8 cellular contexts compared by ENCODE assay signal in the genomic region with DNA sequence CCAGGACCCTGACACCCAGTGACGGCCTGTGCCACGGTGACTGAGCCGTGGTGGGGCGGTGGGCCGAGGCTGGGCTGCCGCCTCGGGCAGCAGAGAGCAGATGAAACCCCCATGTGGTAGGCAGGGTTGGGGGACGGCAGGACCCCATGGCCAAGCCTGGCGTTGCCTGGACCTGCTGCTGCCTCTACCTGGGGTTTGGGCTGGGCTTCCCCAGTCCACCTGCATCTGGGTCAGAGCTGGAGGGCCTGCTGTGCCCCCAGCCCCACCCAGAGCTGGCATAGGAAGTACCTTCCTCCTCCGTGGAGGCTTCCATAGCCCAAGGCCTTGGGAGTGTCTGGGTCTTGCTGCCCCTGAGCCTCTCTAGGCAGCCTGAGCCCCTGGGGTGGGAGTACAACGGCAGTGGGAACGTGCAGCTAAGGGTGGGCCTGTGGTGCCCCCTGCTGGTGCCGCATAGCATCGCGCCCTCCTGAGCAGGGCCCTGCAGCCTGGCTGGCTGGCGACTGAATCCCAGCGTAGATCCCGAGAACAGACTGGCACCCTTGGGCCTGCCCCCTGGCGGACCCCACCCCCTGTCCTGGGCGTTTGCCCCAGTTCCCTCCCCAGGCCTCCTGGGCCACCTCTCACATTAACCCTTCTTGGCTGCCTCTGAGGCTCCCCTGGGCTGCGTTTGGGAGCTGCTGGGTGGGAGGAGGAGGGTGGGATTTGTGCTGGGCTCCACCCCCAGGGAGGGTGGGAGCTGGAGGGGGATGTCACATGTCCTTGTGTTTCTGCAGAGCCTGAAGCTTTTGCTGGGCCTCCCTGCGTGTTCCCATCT. TPM values are rescaled to one million over a fixed set of nuclear protein-coding genes. Genes with fewer than 3 reads are reported as not detected.
DNase-seq lines count a peak whose midpoint lies in the region; ATAC-seq and TF ChIP-seq lines count a peak whose summit lies in the region.

No MANE protein-coding gene starts in this region.

- intact Hi-C loops in heart right ventricle (cut with DNase I) = loop anchor here in 8 of 10 donors (1.0 to 10.0 kb wide), 12 partner anchors 44 to 346 kb away; a partner anchor contains a TSS

- H3K27me3 ChIP-seq in adipocyte (replicated peaks; ENCODE audit: control insufficient read depth, insufficient read depth, low read length) (no peaks in the 10 kb centered on the region), heart right ventricle (no peaks in the 10 kb centered on the region)

- no peak overlapping the region for H3K27ac Mint-ChIP-seq in progenitor cell of endocrine pancreas

- H3K4me1 Mint-ChIP-seq in progenitor cell of endocrine pancreas (ENCODE audit: low read depth) = no peaks in the 10 kb centered on the region

- H3K4me1 ChIP-seq in adipocyte (ENCODE audit: control insufficient read depth, insufficient read depth, low read length) = peaks cover 42% of the 10 kb centered on the region
- H3K4me1 ChIP-seq in heart right ventricle = peaks cover 28 to 58% (median 46%) of the 10 kb centered on the region in 9 donors

- H3K9me3 ChIP-seq in adipocyte (ENCODE audit: control insufficient read depth, low read length) (no peaks in the 10 kb centered on the region), heart right ventricle (no peaks in the 10 kb centered on the region)

- 35 to 38% methylated on average over 22 of the region's 22 CpGs for WGBS in heart right ventricle, 2 donors

- peak overlapping the region in 4 of 10 donors; percentile 9 to 52 (median 26) for H3K27ac ChIP-seq in heart right ventricle

- H3K4me3 Mint-ChIP-seq in progenitor cell of endocrine pancreas (ENCODE audit: low read depth) = peak overlapping the region; percentile 19

- peak; percentile 93 to 99 (median 99) for TF ChIP-seq CTCF in heart right ventricle (IDR thresholded peaks at IDR 0.05)
- peak; percentile 99 for TF ChIP-seq CTCF in progenitor cell of endocrine pancreas (IDR thresholded peaks at IDR 0.05; ENCODE audit: unreplicated experiment)

- no peaks in the 10 kb centered on the region for H3K9me3 Mint-ChIP-seq in progenitor cell of endocrine pancreas (ENCODE audit: low read depth)

- peak; percentile 44 for DNase-seq in SKM-1 treated with dmso at 0.1 percent for 144 hours (lab: John Stamatoyannopoulos, UW; ENCODE audit: unreplicated experiment)
- DNase-seq in SKM-1 (lab: John Stamatoyannopoulos, UW; ENCODE audit: unreplicated experiment) = no peak
- DNase-seq in MV-4-11 (lab: John Stamatoyannopoulos, UW) = peak; percentile 53
- peak; percentile 69 for DNase-seq in T follicular helper cell (ENCODE audit: low read depth)
- peak; percentile 86 for DNase-seq in adipocyte (ENCODE audit: low read depth)
- DNase-seq in heart right ventricle = peak; percentile 85 to 87
- peak; percentile 90 for DNase-seq in progenitor cell of endocrine pancreas (ENCODE audit: low spot score, unreplicated experiment)
- peak; percentile 84 for DNase-seq in ureter (ENCODE audit: low spot score)

- H3K4me3 ChIP-seq in adipocyte (ENCODE audit: low read length) = no peak overlapping the region
- H3K4me3 ChIP-seq in heart right ventricle = peak overlapping the region in 5 of 10 donors; percentile 37 to 46 (median 40)

- ATAC-seq in heart right ventricle = peak; percentile 81 to 93 (median 86)

- H3K36me3 Mint-ChIP-seq in progenitor cell of endocrine pancreas (ENCODE audit: insufficient read depth) = peaks cover 3% of the 10 kb centered on the region

- H3K9ac ChIP-seq in adipocyte (ENCODE audit: low read length) = peak overlapping the region; percentile 7

- H3K27me3 Mint-ChIP-seq in progenitor cell of endocrine pancreas = no peaks in the 10 kb centered on the region

- H3K36me3 ChIP-seq in adipocyte (ENCODE audit: control insufficient read depth, insufficient read depth, low read length, severe bottlenecking) (peaks cover 8% of the 10 kb centered on the region), heart right ventricle (peaks cover 0 to 25% (median 0%) of the 10 kb centered on the region in 9 donors)

RNA-seq across cellular contexts. Expression of a gene that starts 12.6 kb away (rescaled TPM):
- total RNA-seq in heart right ventricle = 100 to 1,000 TPM; 104 to 209 (median 130) TPM
- polyA plus RNA-seq in heart right ventricle = 100 to 1,000 TPM in 1 of 2 donors, 10 to 100 TPM in 1; 58.5 to 243 TPM
- total RNA-seq in progenitor cell of endocrine pancreas = 158 and 169 TPM in 2 replicates
- 170 TPM for total RNA-seq in ureter

RNA-seq across cellular contexts. Expression of a gene that starts 19.0 kb away (rescaled TPM):
- 10 to 100 TPM in 5 of 10 donors, 1 to 10 TPM in 5; 7.1 to 20.1 (median 9.4) TPM for total RNA-seq in heart right ventricle
- polyA plus RNA-seq in heart right ventricle = 10 to 100 TPM; 12.2 to 20.8 TPM
- 38.7 and 40.8 TPM in 2 replicates for total RNA-seq in progenitor cell of endocrine pancreas
- 23.2 TPM for total RNA-seq in ureter

RNA-seq across cellular contexts. Expression of a gene that starts 26.2 kb away (rescaled TPM):
- total RNA-seq in heart right ventricle (10 to 100 TPM in 4 of 10 donors, 1 to 10 TPM in 6; 6.2 to 14.9 (median 9.2) TPM), progenitor cell of endocrine pancreas (23.3 and 23.8 TPM in 2 replicates), ureter (6.5 TPM)
- 1 to 10 TPM; 3.4 to 5.4 TPM for polyA plus RNA-seq in heart right ventricle

RNA-seq across cellular contexts. Expression of a gene that starts 30.0 kb away (rescaled TPM):
- under 1 TPM in 3 of 10 donors, not detected in 7; 0.12 to 0.18 (median 0.17) TPM for total RNA-seq in heart right ventricle
- polyA plus RNA-seq in heart right ventricle = not detected
- 2.4 and 2.5 TPM in 2 replicates for total RNA-seq in progenitor cell of endocrine pancreas
- total RNA-seq in ureter = not detected

RNA-seq across cellular contexts. Expression of a gene that starts 30.1 kb away (rescaled TPM):
- total RNA-seq in heart right ventricle (not detected), progenitor cell of endocrine pancreas (0.58 and 0.62 TPM in 2 replicates), ureter (0.29 TPM)
- polyA plus RNA-seq in heart right ventricle = under 1 TPM; 0.20 to 0.44 TPM
